In the genomic region with DNA sequence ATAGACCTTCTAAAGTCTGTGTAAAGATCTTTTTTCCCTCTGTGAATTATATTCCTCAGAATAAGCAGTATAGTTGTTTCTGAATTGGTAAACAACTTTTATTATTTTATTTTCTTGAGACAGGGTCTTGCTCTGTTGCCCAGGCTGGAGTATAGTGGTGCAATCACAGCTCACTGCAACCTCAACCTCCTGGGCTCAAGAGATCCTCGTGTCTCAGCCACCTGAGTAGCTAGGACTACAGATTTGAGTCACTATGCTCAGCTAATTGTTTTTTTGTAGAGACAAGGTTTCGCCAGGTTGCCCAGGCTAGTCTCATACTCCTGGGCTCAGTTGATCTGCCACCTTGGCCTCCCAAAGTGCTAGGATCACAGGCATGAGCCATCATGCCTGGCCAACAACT, we compare ENCODE assay signal across 2 cellular contexts.
TF ChIP-seq lines count a peak whose summit lies in the region.

No MANE protein-coding gene starts in this region.

TF ChIP-seq in HEK293, 187 proteins besides CTCF, POLR2A, EP300 and RAD21:
- TF ChIP-seq ZNF777 (tag by site-specific recombination; IDR thresholded peaks at IDR 0.05; ENCODE audit: borderline replicate concordance) (no peak), INSM2 (tag by site-specific recombination; IDR thresholded peaks at IDR 0.05) (no peak), ZNF311 (tag by site-specific recombination; IDR thresholded peaks at IDR 0.05; ENCODE audit: borderline replicate concordance) (no peak), ZFP69B (tag by site-specific recombination; IDR thresholded peaks at IDR 0.05) (no peak), ZNF121 (tag by site-specific recombination; IDR thresholded peaks at IDR 0.05) (peak; percentile 59)

TF ChIP-seq in GM12878, 131 proteins besides CTCF, POLR2A, EP300 and RAD21:
- TF ChIP-seq SUZ12 (IDR thresholded peaks at IDR 0.05; ENCODE audit: unreplicated experiment), result no peak
- TF ChIP-seq FOXK2 (IDR thresholded peaks at IDR 0.05), result no peak
- TF ChIP-seq NRF1 (conservative IDR thresholded peaks at IDR 0.05; ENCODE audit: low read depth, low read length), result no peak
- TF ChIP-seq BHLHE40 (IDR thresholded peaks at IDR 0.05; ENCODE audit: borderline replicate concordance in 1 of 2, low read depth in 2 of 2, low read length in 1 of 2), result no peak
- TF ChIP-seq TCF3 (IDR thresholded peaks at IDR 0.05; ENCODE audit: borderline replicate concordance, insufficient read depth, low read depth, low read length), result no peak
- TF ChIP-seq JUNB (IDR thresholded peaks at IDR 0.05), result 0 out of 2 replicates have a peak, but pooled peaks have one; percentile 16
- no peak for TF ChIP-seq CBX5 (IDR thresholded peaks at IDR 0.05; ENCODE audit: low read depth)
